Comparison of ENCODE assay signal across 7 cellular contexts in genomic region chr1:176374967-176375569, GRCh38.
DNase-seq lines count a peak whose midpoint lies in the region; ATAC-seq and TF ChIP-seq lines count a peak whose summit lies in the region.

No MANE protein-coding gene starts in this region.

- no peaks in the 10 kb centered on the region for H3K9me3 ChIP-seq in sigmoid colon

- intact Hi-C loops in sigmoid colon (cut with DNase I) = loop anchor here (1.0 to 5.0 kb wide), 3 partner anchors 187 to 506 kb away; no protein-coding TSS in a partner anchor

- 23% methylated on average over 7 of the region's 7 CpGs for WGBS in sigmoid colon, 2 donors

- no peaks in the 10 kb centered on the region for H3K36me3 ChIP-seq in sigmoid colon

- no peak overlapping the region for H3K27ac ChIP-seq in sigmoid colon

- TF ChIP-seq CTCF in GM13976 (IDR thresholded peaks at IDR 0.05; ENCODE audit: borderline replicate concordance, control extremely low read depth, extremely low read depth, insufficient read depth, missing control alignments) (peak; percentile 86), sigmoid colon (IDR thresholded peaks at IDR 0.05) (peak; percentile 34 to 83 (median 73))

- ATAC-seq in HG02623 (IDR thresholded peaks at IDR 0.05; ENCODE audit: unreplicated experiment) = peak; percentile 61

- no peak for TF ChIP-seq POLR2A in sigmoid colon (IDR thresholded peaks at IDR 0.05)

- in situ Hi-C loops in GM13976 (cut with MboI; ENCODE audit: low sequenced_read_pairs, unreplicated experiment) = no loop called here

- no peak for TF ChIP-seq EP300 in sigmoid colon (IDR thresholded peaks at IDR 0.05)

- no peaks in the 10 kb centered on the region for H3K4me1 ChIP-seq in sigmoid colon

- no peaks in the 10 kb centered on the region for H3K27me3 ChIP-seq in sigmoid colon

- no peak overlapping the region for H3K4me3 ChIP-seq in sigmoid colon

- DNase-seq in GM13976 (ENCODE audit: low spot score) (peak; percentile 40), NCI-H1092 treated with DMSO at 0.1 percent for 48 hours (lab: John Stamatoyannopoulos, UW) (peak; percentile 67), SW480 (ENCODE audit: low spot score) (peak; percentile 44), anterior cingulate cortex (lab: John Stamatoyannopoulos, UW) (peak in 53 of 58 donors; percentile 0 to 84 (median 34)), hepatic stellate cell (ENCODE audit: low spot score) (peak; percentile 27), sigmoid colon (peak; percentile 80)

Comparison
In these comparisons a context has a peak if more than half of its experiments do, and no peak if none do; other contexts are left out.
1. DNase-seq: peak in every context shown above with its lines; median percentile 80 in sigmoid colon; 67 in NCI-H1092 treated with DMSO at 0.1 percent for 48 hours; 44 in SW480; 40 in GM13976; 34 in anterior cingulate cortex; 27 in hepatic stellate cell.